Comparison of ENCODE assay signal across 8 cellular contexts in the genomic region with DNA sequence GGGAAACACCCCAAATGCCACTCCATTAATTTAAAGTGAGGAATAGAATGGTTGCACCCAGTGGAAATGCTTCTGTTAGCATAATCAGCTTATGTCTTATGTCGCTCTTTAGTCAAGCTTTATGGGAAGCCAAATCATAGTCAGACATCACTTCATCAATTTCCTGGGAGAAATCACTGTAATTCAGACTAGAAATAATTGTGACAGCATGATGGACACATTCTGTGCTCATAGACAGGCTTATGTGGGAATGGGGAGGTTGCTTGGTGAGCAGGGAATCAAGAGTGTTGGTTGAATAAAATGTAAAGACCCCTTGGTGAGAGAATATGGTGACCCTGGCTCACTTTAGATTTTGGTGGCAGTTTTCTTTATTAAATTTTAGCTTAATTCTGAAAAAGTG.
"Had no signal": no experiment of that assay in that cellular context is flagged by ENCODE, and none has a peak within 500 bp of the region (broad histone marks: within the 10 kb centered on the region; RNA-seq: fewer than 3 reads in every experiment).

No MANE protein-coding gene starts in this region.

- ATAC-seq: GM12878 had no signal

- FAIRE-seq: G401.6, GM12878, GM12891, GM12892, GM18507, GM19239 had no signal

- DNase-seq: GDM1, GF-D8 had no signal

- H3K4me3 ChIP-seq: GM12878 had no signal
